ENCODE assay signal across 8 cellular contexts in the genomic region with DNA sequence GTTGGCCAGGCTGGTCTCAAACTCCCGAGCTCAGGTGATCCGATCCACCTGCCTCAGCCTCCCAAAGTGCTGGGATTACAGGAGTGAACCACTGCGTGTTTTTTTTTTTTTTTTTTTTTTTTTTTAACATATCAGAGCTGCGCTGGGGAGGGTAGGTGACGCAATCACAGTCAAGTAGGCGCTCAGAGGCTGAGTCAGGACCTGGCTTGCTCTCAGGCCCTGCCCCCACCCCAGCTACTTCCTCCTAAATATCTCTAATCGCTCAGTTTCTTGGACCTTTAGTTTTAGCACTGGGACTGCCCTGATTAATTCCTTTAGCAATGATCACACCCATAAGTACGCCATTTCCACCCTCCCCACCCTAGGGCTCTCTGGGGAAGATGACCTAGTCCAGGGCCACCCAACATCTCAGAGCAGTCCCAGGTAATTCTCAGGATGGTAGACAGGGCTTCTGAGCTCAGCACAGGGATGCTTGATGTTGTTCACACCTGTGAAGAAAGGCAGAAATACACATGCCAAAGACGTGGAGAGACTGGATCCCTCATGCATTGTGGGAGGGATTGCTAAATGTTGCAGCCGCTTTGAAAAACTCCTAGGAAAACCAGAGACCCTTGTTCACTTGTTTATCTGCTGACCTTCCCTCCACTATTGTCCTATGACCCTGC. TPM values are rescaled to one million over a fixed set of nuclear protein-coding genes. Genes with fewer than 3 reads are reported as not detected.
DNase-seq lines count a peak whose midpoint lies in the region; ATAC-seq and TF ChIP-seq lines count a peak whose summit lies in the region.

No MANE protein-coding gene starts in this region.

- CTCF ChIA-PET in SK-N-SH (lab: Yijun Ruan, JAX): no interaction called here

- TF ChIP-seq EP300 in SK-N-SH (IDR thresholded peaks at IDR 0.05; ENCODE audit: borderline replicate concordance in 1 of 2, low read depth in 1 of 2, low read length in 1 of 2): no peak

- DNase-seq in H4 (ENCODE audit: low spot score): peak; percentile 80
- no peak for DNase-seq in SK-N-SH
- DNase-seq in adrenal gland: peak; percentile 63 to 90 (median 82)
- peak; percentile 82 to 88 for DNase-seq in left lung
- DNase-seq in stimulated activated naive CD4-positive, alpha-beta T cell treated with Interleukin-2 at 50 U/mL for 16 hours (lab: John Stamatoyannopoulos, UW): peak; percentile 58
- no peak for DNase-seq in NCI-H1930 (lab: John Stamatoyannopoulos, UW)
- DNase-seq in dedifferentiated amniotic fluid mesenchymal stem cell (ENCODE audit: extremely low spot score): no peak
- no peak for DNase-seq in COLO829 (ENCODE audit: low spot score)

- H3K9ac ChIP-seq in SK-N-SH: no peak overlapping the region

- H3K79me2 ChIP-seq in SK-N-SH (ENCODE audit: insufficient read depth): no peaks in the 10 kb centered on the region

- no peaks in the 10 kb centered on the region for H4K20me1 ChIP-seq in SK-N-SH (ENCODE audit: insufficient read depth)

- H3K9me3 ChIP-seq in SK-N-SH (no peaks in the 10 kb centered on the region), adrenal gland (replicated peaks in 1 of 3) (no peaks in the 10 kb centered on the region), left lung (no peaks in the 10 kb centered on the region)

- H3K36me3 ChIP-seq in SK-N-SH (replicated peaks in 1 of 2; ENCODE audit: control insufficient read depth in 1 of 2, insufficient read depth in 2 of 2, low read length in 1 of 2): no peaks in the 10 kb centered on the region
- no peaks in the 10 kb centered on the region for H3K36me3 ChIP-seq in adrenal gland (replicated peaks in 1 of 2)
- H3K36me3 ChIP-seq in left lung: no peaks in the 10 kb centered on the region

- H3K27me3 ChIP-seq in SK-N-SH (ENCODE audit: insufficient read depth) (no peaks in the 10 kb centered on the region), adrenal gland (no peaks in the 10 kb centered on the region), left lung (no peaks in the 10 kb centered on the region)

- no peak for TF ChIP-seq RAD21 in SK-N-SH (IDR thresholded peaks at IDR 0.05; ENCODE audit: low read length)

- no peak for TF ChIP-seq POLR2A in adrenal gland (IDR thresholded peaks at IDR 0.05)

- H3K4me2 ChIP-seq in SK-N-SH: no peak overlapping the region

- 37% methylated on average over 10 of the region's 10 CpGs for WGBS in SK-N-SH (ENCODE audit: low lambda C conversion rate)
- 49 to 62% (median 54%) methylated on average over 9 to 10 of the region's 10 CpGs for WGBS in adrenal gland, 4 donors

- no peaks in the 10 kb centered on the region for H3K4me1 ChIP-seq in SK-N-SH (ENCODE audit: control insufficient read depth in 1 of 2, insufficient read depth in 2 of 2, low read depth in 1 of 2, low read length in 1 of 2)
- H3K4me1 ChIP-seq in adrenal gland (replicated peaks in 1 of 2): no peaks in the 10 kb centered on the region
- peaks cover 0 to 12% of the 10 kb centered on the region in 2 donors for H3K4me1 ChIP-seq in left lung

- H3K9me2 ChIP-seq in SK-N-SH: no peaks in the 10 kb centered on the region

- ATAC-seq in left lung: peak; percentile 93

- TF ChIP-seq CTCF in SK-N-SH (IDR thresholded peaks at IDR 0.05): no peak
- no peak for TF ChIP-seq CTCF in adrenal gland (IDR thresholded peaks at IDR 0.05)
- TF ChIP-seq CTCF in left lung (IDR thresholded peaks at IDR 0.05): no peak

- peak overlapping the region in 1 of 2 experiments; percentile 36; a peak in 2 of 4 replicates for H3K27ac ChIP-seq in SK-N-SH (ENCODE audit: low read depth in 2 of 2, low read length in 1 of 2)
- peak overlapping the region in 1 of 5 donors; percentile 63 for H3K27ac ChIP-seq in adrenal gland
- peak overlapping the region in 1 of 2 donors; percentile 61 for H3K27ac ChIP-seq in left lung

- H2AFZ ChIP-seq in SK-N-SH (ENCODE audit: low read depth): peak overlapping the region; percentile 74

- H3K4me3 ChIP-seq in SK-N-SH (ENCODE audit: low read depth in 2 of 2, low read length in 1 of 2) (no peak overlapping the region), adrenal gland (no peak overlapping the region), left lung (no peak overlapping the region)

- POLR2A ChIA-PET in SK-N-SH (lab: Yijun Ruan, JAX): no interaction called here

- intact Hi-C loops in adrenal gland (cut with DNase I): no loop called here
- intact Hi-C loops in left lung (cut with DNase I): no loop called here

- H3F3A ChIP-seq in SK-N-SH (replicated peaks; ENCODE audit: insufficient read depth): no peaks in the 10 kb centered on the region

TF ChIP-seq in SK-N-SH, 30 proteins besides CTCF, POLR2A, EP300 and RAD21 (continues in another document):
- TF ChIP-seq, protein P1, sequence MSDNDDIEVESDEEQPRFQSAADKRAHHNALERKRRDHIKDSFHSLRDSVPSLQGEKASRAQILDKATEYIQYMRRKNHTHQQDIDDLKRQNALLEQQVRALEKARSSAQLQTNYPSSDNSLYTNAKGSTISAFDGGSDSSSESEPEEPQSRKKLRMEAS (IDR thresholded peaks at IDR 0.05; ENCODE audit: low read depth): no peak
- no peak for TF ChIP-seq RXRA (IDR thresholded peaks at IDR 0.05; ENCODE audit: borderline replicate concordance, low read depth)
- TF ChIP-seq RCOR1 (IDR thresholded peaks at IDR 0.05; ENCODE audit: low read length): no peak
- TF ChIP-seq ELF1 (IDR thresholded peaks at IDR 0.05): no peak
- TF ChIP-seq FOSL2 (IDR thresholded peaks at IDR 0.05; ENCODE audit: borderline replicate concordance, low read depth): peak; percentile 35; the same call in 1 of the 2 replicates
- TF ChIP-seq RFX5 (IDR thresholded peaks at IDR 0.05; ENCODE audit: low read length): no peak
- no peak for TF ChIP-seq POLR2AphosphoS5 (IDR thresholded peaks at IDR 0.05; ENCODE audit: low read depth, low read length)
- TF ChIP-seq GATA2 (CRISPR knock-in tag; IDR thresholded peaks at IDR 0.05): no peak
- TF ChIP-seq FOXM1 (IDR thresholded peaks at IDR 0.05; ENCODE audit: low read depth): no peak
- TF ChIP-seq, protein P2, sequence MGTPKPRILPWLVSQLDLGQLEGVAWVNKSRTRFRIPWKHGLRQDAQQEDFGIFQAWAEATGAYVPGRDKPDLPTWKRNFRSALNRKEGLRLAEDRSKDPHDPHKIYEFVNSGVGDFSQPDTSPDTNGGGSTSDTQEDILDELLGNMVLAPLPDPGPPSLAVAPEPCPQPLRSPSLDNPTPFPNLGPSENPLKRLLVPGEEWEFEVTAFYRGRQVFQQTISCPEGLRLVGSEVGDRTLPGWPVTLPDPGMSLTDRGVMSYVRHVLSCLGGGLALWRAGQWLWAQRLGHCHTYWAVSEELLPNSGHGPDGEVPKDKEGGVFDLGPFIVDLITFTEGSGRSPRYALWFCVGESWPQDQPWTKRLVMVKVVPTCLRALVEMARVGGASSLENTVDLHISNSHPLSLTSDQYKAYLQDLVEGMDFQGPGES (IDR thresholded peaks at IDR 0.05; ENCODE audit: low read depth, low read length): no peak
- no peak for TF ChIP-seq SIN3A (IDR thresholded peaks at IDR 0.05; ENCODE audit: borderline replicate concordance, low read depth, low read length)
- TF ChIP-seq, protein P3, sequence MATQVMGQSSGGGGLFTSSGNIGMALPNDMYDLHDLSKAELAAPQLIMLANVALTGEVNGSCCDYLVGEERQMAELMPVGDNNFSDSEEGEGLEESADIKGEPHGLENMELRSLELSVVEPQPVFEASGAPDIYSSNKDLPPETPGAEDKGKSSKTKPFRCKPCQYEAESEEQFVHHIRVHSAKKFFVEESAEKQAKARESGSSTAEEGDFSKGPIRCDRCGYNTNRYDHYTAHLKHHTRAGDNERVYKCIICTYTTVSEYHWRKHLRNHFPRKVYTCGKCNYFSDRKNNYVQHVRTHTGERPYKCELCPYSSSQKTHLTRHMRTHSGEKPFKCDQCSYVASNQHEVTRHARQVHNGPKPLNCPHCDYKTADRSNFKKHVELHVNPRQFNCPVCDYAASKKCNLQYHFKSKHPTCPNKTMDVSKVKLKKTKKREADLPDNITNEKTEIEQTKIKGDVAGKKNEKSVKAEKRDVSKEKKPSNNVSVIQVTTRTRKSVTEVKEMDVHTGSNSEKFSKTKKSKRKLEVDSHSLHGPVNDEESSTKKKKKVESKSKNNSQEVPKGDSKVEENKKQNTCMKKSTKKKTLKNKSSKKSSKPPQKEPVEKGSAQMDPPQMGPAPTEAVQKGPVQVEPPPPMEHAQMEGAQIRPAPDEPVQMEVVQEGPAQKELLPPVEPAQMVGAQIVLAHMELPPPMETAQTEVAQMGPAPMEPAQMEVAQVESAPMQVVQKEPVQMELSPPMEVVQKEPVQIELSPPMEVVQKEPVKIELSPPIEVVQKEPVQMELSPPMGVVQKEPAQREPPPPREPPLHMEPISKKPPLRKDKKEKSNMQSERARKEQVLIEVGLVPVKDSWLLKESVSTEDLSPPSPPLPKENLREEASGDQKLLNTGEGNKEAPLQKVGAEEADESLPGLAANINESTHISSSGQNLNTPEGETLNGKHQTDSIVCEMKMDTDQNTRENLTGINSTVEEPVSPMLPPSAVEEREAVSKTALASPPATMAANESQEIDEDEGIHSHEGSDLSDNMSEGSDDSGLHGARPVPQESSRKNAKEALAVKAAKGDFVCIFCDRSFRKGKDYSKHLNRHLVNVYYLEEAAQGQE (IDR thresholded peaks at IDR 0.05; ENCODE audit: low read depth, low read length): no peak
- no peak for TF ChIP-seq TAF1 (IDR thresholded peaks at IDR 0.05; ENCODE audit: borderline replicate concordance, low read depth, low read length)
- TF ChIP-seq NFIC (IDR thresholded peaks at IDR 0.05; ENCODE audit: borderline replicate concordance): peak; percentile 60
- TF ChIP-seq YY1 (IDR thresholded peaks at IDR 0.05; ENCODE audit: low read depth): no peak

RNA-seq across cellular contexts. Expression of a gene that starts 50.2 kb away (rescaled TPM):
- total RNA-seq in H4 (2014; rRNA removed; shearing (Covaris generic)): 116 and 181 TPM in 2 replicates
- polyA plus RNA-seq in SK-N-SH (2012; rRNA removed): 30.9 and 46.4 TPM in 2 replicates
- 63.8 and 64.9 TPM in 2 replicates for polyA plus RNA-seq in SK-N-SH (2012; cell fraction: cytosol; rRNA removed)
- polyA plus RNA-seq in SK-N-SH (2012; cell fraction: nucleus; rRNA removed): 39.2 and 79.4 TPM in 2 replicates
- total RNA-seq in adrenal gland: 100 to 1,000 TPM; 199 to 391 (median 270) TPM
- 100 to 1,000 TPM in 1 of 3 donors, 10 to 100 TPM in 2; 59.4 to 123 (median 64.7) TPM for polyA plus RNA-seq in adrenal gland
- 100 to 1,000 TPM; 252 to 268 TPM for total RNA-seq in left lung

Comparison
In these comparisons a context has a peak if more than half of its experiments do, and no peak if none do; other contexts are left out.
1. DNase-seq: peak in H4 (single experiment), adrenal gland (7 of 7), left lung (2 of 2) and stimulated activated naive CD4-positive, alpha-beta T cell treated with Interleukin-2 at 50 U/mL for 16 hours (single experiment); none in SK-N-SH (single experiment), NCI-H1930 (0 of 2), dedifferentiated amniotic fluid mesenchymal stem cell (single experiment) and COLO829 (single experiment).